1 cellular context compared by ENCODE assay signal in the genomic region with DNA sequence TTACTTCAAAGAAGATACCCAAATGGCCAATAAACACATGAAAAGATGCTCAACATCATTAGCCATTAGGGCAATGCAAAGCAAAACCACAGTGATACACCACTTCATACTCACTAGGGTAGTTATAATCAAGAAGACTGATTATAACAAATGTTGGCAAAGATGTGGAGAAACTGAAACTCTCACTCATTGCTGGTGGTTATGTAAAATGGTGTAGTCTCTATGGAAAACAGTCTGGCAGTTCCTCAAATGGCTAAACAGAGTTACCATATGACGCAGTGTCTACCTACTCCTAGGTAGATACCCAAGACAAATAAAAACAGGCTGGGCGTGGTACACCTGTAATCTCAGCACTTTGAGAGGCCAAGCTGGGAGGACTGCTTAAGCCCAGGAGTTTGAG.
TF ChIP-seq lines count a peak whose summit lies in the region.

No MANE protein-coding gene starts in this region.

TF ChIP-seq in GM12878, 131 proteins besides CTCF, POLR2A, EP300 and RAD21 (continued from another document and continues in another):
- TF ChIP-seq, protein P1, sequence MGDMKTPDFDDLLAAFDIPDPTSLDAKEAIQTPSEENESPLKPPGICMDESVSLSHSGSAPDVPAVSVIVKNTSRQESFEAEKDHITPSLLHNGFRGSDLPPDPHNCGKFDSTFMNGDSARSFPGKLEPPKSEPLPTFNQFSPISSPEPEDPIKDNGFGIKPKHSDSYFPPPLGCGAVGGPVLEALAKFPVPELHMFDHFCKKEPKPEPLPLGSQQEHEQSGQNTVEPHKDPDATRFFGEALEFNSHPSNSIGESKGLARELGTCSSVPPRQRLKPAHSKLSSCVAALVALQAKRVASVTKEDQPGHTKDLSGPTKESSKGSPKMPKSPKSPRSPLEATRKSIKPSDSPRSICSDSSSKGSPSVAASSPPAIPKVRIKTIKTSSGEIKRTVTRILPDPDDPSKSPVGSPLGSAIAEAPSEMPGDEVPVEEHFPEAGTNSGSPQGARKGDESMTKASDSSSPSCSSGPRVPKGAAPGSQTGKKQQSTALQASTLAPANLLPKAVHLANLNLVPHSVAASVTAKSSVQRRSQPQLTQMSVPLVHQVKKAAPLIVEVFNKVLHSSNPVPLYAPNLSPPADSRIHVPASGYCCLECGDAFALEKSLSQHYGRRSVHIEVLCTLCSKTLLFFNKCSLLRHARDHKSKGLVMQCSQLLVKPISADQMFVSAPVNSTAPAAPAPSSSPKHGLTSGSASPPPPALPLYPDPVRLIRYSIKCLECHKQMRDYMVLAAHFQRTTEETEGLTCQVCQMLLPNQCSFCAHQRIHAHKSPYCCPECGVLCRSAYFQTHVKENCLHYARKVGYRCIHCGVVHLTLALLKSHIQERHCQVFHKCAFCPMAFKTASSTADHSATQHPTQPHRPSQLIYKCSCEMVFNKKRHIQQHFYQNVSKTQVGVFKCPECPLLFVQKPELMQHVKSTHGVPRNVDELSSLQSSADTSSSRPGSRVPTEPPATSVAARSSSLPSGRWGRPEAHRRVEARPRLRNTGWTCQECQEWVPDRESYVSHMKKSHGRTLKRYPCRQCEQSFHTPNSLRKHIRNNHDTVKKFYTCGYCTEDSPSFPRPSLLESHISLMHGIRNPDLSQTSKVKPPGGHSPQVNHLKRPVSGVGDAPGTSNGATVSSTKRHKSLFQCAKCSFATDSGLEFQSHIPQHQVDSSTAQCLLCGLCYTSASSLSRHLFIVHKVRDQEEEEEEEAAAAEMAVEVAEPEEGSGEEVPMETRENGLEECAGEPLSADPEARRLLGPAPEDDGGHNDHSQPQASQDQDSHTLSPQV (IDR thresholded peaks at IDR 0.05): no peak
- TF ChIP-seq NFXL1 (IDR thresholded peaks at IDR 0.05; ENCODE audit: borderline replicate concordance) (no peak), ETV6 (conservative IDR thresholded peaks at IDR 0.05 in 1 of 2, IDR thresholded peaks at IDR 0.05 in 1 of 2; ENCODE audit: borderline replicate concordance in 1 of 2, low read depth in 1 of 2) (no peak), WRNIP1 (IDR thresholded peaks at IDR 0.05; ENCODE audit: borderline replicate concordance, low read depth, low read length) (no peak), HDAC2 (IDR thresholded peaks at IDR 0.05) (no peak), CEBPB (IDR thresholded peaks at IDR 0.05; ENCODE audit: borderline replicate concordance in 1 of 2, low read depth in 2 of 2, low read length in 2 of 2) (0 out of 4 replicates have a peak, but pooled peaks of 1 of the 2 experiments have one; percentile 36), POU2F2 (IDR thresholded peaks at IDR 0.05; ENCODE audit: borderline replicate concordance, low read depth, low read length) (0 out of 3 replicates have a peak, but pooled peaks have one; percentile 8), KDM1A (IDR thresholded peaks at IDR 0.05; ENCODE audit: borderline replicate concordance) (no peak), RUNX3 (IDR thresholded peaks at IDR 0.05; ENCODE audit: low read length) (peak; percentile 60), ZNF274 (IDR thresholded peaks at IDR 0.05; ENCODE audit: insufficient read depth, insufficient read length) (no peak), CBFB (IDR thresholded peaks at IDR 0.05; ENCODE audit: low read depth) (no peak), MTA2 (IDR thresholded peaks at IDR 0.05; ENCODE audit: low read depth) (peak; percentile 97), MXI1 (IDR thresholded peaks at IDR 0.05; ENCODE audit: low read depth, low read length) (no peak), KLF5 (IDR thresholded peaks at IDR 0.05; ENCODE audit: partially characterized antibody) (peak; percentile 26), EZH2 (IDR thresholded peaks at IDR 0.05; ENCODE audit: borderline replicate concordance, control insufficient read depth, low read depth, low read length) (no peak), NFYA (IDR thresholded peaks at IDR 0.05; ENCODE audit: borderline replicate concordance, low read depth, low read length) (no peak), ZSCAN29 (IDR thresholded peaks at IDR 0.05) (no peak), SMAD1 (IDR thresholded peaks at IDR 0.05; ENCODE audit: low read depth, partially characterized antibody) (peak; percentile 57), CREB1 (IDR thresholded peaks at IDR 0.05; ENCODE audit: low read depth) (0 out of 2 replicates have a peak, but pooled peaks have one; percentile 37), NR2F1 (conservative IDR thresholded peaks at IDR 0.05) (no peak), NBN (IDR thresholded peaks at IDR 0.05) (peak; percentile 69; the same call in 1 of the 2 replicates), ESRRA (IDR thresholded peaks at IDR 0.05; ENCODE audit: low read length) (no peak), DPF2 (IDR thresholded peaks at IDR 0.05) (peak; percentile 73), YY1 (IDR thresholded peaks at IDR 0.05; ENCODE audit: low read depth, low read length) (no peak), IKZF2 (IDR thresholded peaks at IDR 0.05) (peak; percentile 78 to 87; a peak in 3 of 4 replicates), SPI1 (IDR thresholded peaks at IDR 0.05; ENCODE audit: borderline replicate concordance, insufficient read depth, low read depth, low read length) (peak; percentile 83), GATAD2B (conservative IDR thresholded peaks at IDR 0.05; ENCODE audit: low read depth) (no peak), FOXM1 (IDR thresholded peaks at IDR 0.05; ENCODE audit: low read depth, low read length) (0 out of 2 replicates have a peak, but pooled peaks have one; percentile 20)
- TF ChIP-seq, protein P2, sequence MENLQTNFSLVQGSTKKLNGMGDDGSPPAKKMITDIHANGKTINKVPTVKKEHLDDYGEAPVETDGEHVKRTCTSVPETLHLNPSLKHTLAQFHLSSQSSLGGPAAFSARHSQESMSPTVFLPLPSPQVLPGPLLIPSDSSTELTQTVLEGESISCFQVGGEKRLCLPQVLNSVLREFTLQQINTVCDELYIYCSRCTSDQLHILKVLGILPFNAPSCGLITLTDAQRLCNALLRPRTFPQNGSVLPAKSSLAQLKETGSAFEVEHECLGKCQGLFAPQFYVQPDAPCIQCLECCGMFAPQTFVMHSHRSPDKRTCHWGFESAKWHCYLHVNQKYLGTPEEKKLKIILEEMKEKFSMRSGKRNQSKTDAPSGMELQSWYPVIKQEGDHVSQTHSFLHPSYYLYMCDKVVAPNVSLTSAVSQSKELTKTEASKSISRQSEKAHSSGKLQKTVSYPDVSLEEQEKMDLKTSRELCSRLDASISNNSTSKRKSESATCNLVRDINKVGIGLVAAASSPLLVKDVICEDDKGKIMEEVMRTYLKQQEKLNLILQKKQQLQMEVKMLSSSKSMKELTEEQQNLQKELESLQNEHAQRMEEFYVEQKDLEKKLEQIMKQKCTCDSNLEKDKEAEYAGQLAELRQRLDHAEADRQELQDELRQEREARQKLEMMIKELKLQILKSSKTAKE (IDR thresholded peaks at IDR 0.05; ENCODE audit: low read depth, poor library complexity, severe bottlenecking): peak; percentile 96
- TF ChIP-seq, protein P3, sequence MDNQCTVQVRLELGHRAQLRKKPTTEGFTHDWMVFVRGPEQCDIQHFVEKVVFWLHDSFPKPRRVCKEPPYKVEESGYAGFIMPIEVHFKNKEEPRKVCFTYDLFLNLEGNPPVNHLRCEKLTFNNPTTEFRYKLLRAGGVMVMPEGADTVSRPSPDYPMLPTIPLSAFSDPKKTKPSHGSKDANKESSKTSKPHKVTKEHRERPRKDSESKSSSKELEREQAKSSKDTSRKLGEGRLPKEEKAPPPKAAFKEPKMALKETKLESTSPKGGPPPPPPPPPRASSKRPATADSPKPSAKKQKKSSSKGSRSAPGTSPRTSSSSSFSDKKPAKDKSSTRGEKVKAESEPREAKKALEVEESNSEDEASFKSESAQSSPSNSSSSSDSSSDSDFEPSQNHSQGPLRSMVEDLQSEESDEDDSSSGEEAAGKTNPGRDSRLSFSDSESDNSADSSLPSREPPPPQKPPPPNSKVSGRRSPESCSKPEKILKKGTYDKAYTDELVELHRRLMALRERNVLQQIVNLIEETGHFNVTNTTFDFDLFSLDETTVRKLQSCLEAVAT (IDR thresholded peaks at IDR 0.05): no peak
- TF ChIP-seq, protein P4, sequence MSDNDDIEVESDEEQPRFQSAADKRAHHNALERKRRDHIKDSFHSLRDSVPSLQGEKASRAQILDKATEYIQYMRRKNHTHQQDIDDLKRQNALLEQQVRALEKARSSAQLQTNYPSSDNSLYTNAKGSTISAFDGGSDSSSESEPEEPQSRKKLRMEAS (IDR thresholded peaks at IDR 0.05; ENCODE audit: low read depth, low read length): no peak
- TF ChIP-seq, protein P5, sequence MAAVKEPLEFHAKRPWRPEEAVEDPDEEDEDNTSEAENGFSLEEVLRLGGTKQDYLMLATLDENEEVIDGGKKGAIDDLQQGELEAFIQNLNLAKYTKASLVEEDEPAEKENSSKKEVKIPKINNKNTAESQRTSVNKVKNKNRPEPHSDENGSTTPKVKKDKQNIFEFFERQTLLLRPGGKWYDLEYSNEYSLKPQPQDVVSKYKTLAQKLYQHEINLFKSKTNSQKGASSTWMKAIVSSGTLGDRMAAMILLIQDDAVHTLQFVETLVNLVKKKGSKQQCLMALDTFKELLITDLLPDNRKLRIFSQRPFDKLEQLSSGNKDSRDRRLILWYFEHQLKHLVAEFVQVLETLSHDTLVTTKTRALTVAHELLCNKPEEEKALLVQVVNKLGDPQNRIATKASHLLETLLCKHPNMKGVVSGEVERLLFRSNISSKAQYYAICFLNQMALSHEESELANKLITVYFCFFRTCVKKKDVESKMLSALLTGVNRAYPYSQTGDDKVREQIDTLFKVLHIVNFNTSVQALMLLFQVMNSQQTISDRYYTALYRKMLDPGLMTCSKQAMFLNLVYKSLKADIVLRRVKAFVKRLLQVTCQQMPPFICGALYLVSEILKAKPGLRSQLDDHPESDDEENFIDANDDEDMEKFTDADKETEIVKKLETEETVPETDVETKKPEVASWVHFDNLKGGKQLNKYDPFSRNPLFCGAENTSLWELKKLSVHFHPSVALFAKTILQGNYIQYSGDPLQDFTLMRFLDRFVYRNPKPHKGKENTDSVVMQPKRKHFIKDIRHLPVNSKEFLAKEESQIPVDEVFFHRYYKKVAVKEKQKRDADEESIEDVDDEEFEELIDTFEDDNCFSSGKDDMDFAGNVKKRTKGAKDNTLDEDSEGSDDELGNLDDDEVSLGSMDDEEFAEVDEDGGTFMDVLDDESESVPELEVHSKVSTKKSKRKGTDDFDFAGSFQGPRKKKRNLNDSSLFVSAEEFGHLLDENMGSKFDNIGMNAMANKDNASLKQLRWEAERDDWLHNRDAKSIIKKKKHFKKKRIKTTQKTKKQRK (IDR thresholded peaks at IDR 0.05; ENCODE audit: low read depth, low read length): no peak
- TF ChIP-seq, protein P6, sequence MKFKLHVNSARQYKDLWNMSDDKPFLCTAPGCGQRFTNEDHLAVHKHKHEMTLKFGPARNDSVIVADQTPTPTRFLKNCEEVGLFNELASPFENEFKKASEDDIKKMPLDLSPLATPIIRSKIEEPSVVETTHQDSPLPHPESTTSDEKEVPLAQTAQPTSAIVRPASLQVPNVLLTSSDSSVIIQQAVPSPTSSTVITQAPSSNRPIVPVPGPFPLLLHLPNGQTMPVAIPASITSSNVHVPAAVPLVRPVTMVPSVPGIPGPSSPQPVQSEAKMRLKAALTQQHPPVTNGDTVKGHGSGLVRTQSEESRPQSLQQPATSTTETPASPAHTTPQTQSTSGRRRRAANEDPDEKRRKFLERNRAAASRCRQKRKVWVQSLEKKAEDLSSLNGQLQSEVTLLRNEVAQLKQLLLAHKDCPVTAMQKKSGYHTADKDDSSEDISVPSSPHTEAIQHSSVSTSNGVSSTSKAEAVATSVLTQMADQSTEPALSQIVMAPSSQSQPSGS (IDR thresholded peaks at IDR 0.05; ENCODE audit: low read length): 0 out of 2 replicates have a peak, but pooled peaks have one; percentile 20
- TF ChIP-seq, protein P7, sequence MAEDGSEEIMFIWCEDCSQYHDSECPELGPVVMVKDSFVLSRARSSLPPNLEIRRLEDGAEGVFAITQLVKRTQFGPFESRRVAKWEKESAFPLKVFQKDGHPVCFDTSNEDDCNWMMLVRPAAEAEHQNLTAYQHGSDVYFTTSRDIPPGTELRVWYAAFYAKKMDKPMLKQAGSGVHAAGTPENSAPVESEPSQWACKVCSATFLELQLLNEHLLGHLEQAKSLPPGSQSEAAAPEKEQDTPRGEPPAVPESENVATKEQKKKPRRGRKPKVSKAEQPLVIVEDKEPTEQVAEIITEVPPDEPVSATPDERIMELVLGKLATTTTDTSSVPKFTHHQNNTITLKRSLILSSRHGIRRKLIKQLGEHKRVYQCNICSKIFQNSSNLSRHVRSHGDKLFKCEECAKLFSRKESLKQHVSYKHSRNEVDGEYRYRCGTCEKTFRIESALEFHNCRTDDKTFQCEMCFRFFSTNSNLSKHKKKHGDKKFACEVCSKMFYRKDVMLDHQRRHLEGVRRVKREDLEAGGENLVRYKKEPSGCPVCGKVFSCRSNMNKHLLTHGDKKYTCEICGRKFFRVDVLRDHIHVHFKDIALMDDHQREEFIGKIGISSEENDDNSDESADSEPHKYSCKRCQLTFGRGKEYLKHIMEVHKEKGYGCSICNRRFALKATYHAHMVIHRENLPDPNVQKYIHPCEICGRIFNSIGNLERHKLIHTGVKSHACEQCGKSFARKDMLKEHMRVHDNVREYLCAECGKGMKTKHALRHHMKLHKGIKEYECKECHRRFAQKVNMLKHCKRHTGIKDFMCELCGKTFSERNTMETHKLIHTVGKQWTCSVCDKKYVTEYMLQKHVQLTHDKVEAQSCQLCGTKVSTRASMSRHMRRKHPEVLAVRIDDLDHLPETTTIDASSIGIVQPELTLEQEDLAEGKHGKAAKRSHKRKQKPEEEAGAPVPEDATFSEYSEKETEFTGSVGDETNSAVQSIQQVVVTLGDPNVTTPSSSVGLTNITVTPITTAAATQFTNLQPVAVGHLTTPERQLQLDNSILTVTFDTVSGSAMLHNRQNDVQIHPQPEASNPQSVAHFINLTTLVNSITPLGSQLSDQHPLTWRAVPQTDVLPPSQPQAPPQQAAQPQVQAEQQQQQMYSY (CRISPR knock-in tag; IDR thresholded peaks at IDR 0.05): no peak
- TF ChIP-seq, protein P8, sequence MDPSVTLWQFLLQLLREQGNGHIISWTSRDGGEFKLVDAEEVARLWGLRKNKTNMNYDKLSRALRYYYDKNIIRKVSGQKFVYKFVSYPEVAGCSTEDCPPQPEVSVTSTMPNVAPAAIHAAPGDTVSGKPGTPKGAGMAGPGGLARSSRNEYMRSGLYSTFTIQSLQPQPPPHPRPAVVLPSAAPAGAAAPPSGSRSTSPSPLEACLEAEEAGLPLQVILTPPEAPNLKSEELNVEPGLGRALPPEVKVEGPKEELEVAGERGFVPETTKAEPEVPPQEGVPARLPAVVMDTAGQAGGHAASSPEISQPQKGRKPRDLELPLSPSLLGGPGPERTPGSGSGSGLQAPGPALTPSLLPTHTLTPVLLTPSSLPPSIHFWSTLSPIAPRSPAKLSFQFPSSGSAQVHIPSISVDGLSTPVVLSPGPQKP (IDR thresholded peaks at IDR 0.05; ENCODE audit: low read depth, low read length): no peak
- TF ChIP-seq, protein P9, sequence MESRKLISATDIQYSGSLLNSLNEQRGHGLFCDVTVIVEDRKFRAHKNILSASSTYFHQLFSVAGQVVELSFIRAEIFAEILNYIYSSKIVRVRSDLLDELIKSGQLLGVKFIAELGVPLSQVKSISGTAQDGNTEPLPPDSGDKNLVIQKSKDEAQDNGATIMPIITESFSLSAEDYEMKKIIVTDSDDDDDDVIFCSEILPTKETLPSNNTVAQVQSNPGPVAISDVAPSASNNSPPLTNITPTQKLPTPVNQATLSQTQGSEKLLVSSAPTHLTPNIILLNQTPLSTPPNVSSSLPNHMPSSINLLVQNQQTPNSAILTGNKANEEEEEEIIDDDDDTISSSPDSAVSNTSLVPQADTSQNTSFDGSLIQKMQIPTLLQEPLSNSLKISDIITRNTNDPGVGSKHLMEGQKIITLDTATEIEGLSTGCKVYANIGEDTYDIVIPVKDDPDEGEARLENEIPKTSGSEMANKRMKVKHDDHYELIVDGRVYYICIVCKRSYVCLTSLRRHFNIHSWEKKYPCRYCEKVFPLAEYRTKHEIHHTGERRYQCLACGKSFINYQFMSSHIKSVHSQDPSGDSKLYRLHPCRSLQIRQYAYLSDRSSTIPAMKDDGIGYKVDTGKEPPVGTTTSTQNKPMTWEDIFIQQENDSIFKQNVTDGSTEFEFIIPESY (IDR thresholded peaks at IDR 0.05): no peak
